ENCODE assay signal across 35 cellular contexts in genomic region chr3:114126461-114126860, GRCh38. TPM values are rescaled to one million over a fixed set of nuclear protein-coding genes. Genes with fewer than 3 reads are reported as not detected.
"Had no signal": no experiment of that assay in that cellular context is flagged by ENCODE, and none has a peak within 500 bp of the region (broad histone marks: within the 10 kb centered on the region; RNA-seq: fewer than 3 reads in every experiment).

No MANE protein-coding gene starts in this region.

- H3K4me3 ChIP-seq: ascending aorta, cardiac muscle cell, colonic mucosa had no signal

- H3K4me1 ChIP-seq: ascending aorta, colonic mucosa had no signal

- H3K4me3 Mint-ChIP-seq: activated CD4-positive, alpha-beta memory T cell treated with anti-CD3 and anti-CD28 coated beads, Interleukin-2, amount 10 ng/mL, durations not matched to agents 7 days and 5 days; activated CD8-positive, alpha-beta memory T cell treated with anti-CD3 and anti-CD28 coated beads, Interleukin-2, amount 10 ng/mL, durations not matched to agents 7 days and 5 days; activated naive CD4-positive, alpha-beta T cell treated with anti-CD3 and anti-CD28 coated beads, Interleukin-2, amount 50 U/mL, for 24 hours; activated naive CD8-positive, alpha-beta T cell treated with anti-CD3 and anti-CD28 coated beads, Interleukin-2, amount 10 ng/mL, durations not matched to agents 7 days and 5 days; central memory CD8-positive, alpha-beta T cell had no signal

- ATAC-seq: activated CD8-positive, alpha-beta memory T cell treated with anti-CD3 and anti-CD28 coated beads, Interleukin-2, amount 10 ng/mL, durations not matched to agents 7 days and 5 days had no signal

- DNase-seq: activated CD4-positive, alpha-beta memory T cell treated with anti-CD3 and anti-CD28 coated beads, Interleukin-2, amount 10 ng/mL, durations not matched to agents 7 days and 5 days; activated CD4-positive, alpha-beta T cell treated with anti-CD3 and anti-CD28 coated beads for 4 hours; activated CD4-positive, alpha-beta T cell treated with anti-CD3 and anti-CD28 coated beads, Interleukin-2, amount 50 U/mL, for 1 hour; activated CD8-positive, alpha-beta memory T cell treated with anti-CD3 and anti-CD28 coated beads for 24 hours; activated CD8-positive, alpha-beta memory T cell treated with anti-CD3 and anti-CD28 coated beads, Interleukin-2, amount 10 ng/mL, durations not matched to agents 7 days and 5 days; activated CD8-positive, alpha-beta memory T cell treated with anti-CD3 and anti-CD28 coated beads, Interleukin-2, amount 50 U/mL, for 48 hours; activated effector memory CD4-positive, alpha-beta T cell treated with anti-CD3 and anti-CD28 coated beads, Interleukin-2, amount 50 U/mL, for 16 hours; activated naive CD4-positive, alpha-beta T cell treated with Interleukin-2 at 50 U/mL for 16 hours; activated naive CD8-positive, alpha-beta T cell treated with anti-CD3 and anti-CD28 coated beads, Interleukin-2, amount 10 ng/mL, durations not matched to agents 7 days and 5 days; activated T-cell treated with anti-CD3 and anti-CD28 coated beads, Interleukin-2, amount 50 U/mL, for 48 hours; amygdala; colonic mucosa; NCI-H1092 treated with DMSO at 0.1 percent for 48 hours; NCI-H1417; NCI-H146; NCI-H187; NCI-H2081; NCI-H2171 treated with DMSO at 0.1 percent for 48 hours; NCI-H2227 treated with DMSO at 0.1 percent for 48 hours; NCI-H446; NCI-H510A treated with DMSO at 0.1 percent for 48 hours; NCI-H69; Right ventricle myocardium superior; SW 1271; T-helper 1 cell; T-helper 2 cell; T-helper 9 cell; WERI-Rb-1 had no signal

- H3K27me3 ChIP-seq: ascending aorta, cardiac muscle cell, colonic mucosa had no signal

- H3K27me3 Mint-ChIP-seq: activated CD4-positive, alpha-beta memory T cell treated with anti-CD3 and anti-CD28 coated beads, Interleukin-2, amount 10 ng/mL, durations not matched to agents 7 days and 5 days; activated naive CD4-positive, alpha-beta T cell treated with anti-CD3 and anti-CD28 coated beads, Interleukin-2, amount 50 U/mL, for 24 hours; activated naive CD8-positive, alpha-beta T cell treated with anti-CD3 and anti-CD28 coated beads, Interleukin-2, amount 10 ng/mL, durations not matched to agents 7 days and 5 days had no signal

- H3K9me3 ChIP-seq: ascending aorta, colonic mucosa had no signal

- H3K27ac ChIP-seq: ascending aorta, cardiac muscle cell, colonic mucosa, WERI-Rb-1 had no signal

- H3K27ac Mint-ChIP-seq: activated CD4-positive, alpha-beta memory T cell treated with anti-CD3 and anti-CD28 coated beads, Interleukin-2, amount 10 ng/mL, durations not matched to agents 7 days and 5 days; activated CD8-positive, alpha-beta memory T cell treated with anti-CD3 and anti-CD28 coated beads, Interleukin-2, amount 10 ng/mL, durations not matched to agents 7 days and 5 days; activated naive CD4-positive, alpha-beta T cell treated with anti-CD3 and anti-CD28 coated beads, Interleukin-2, amount 50 U/mL, for 24 hours; activated naive CD8-positive, alpha-beta T cell treated with anti-CD3 and anti-CD28 coated beads, Interleukin-2, amount 10 ng/mL, durations not matched to agents 7 days and 5 days had no signal

- H3K9me3 Mint-ChIP-seq: activated CD4-positive, alpha-beta memory T cell treated with anti-CD3 and anti-CD28 coated beads, Interleukin-2, amount 10 ng/mL, durations not matched to agents 7 days and 5 days; activated naive CD4-positive, alpha-beta T cell treated with anti-CD3 and anti-CD28 coated beads, Interleukin-2, amount 50 U/mL, for 24 hours; activated naive CD8-positive, alpha-beta T cell treated with anti-CD3 and anti-CD28 coated beads, Interleukin-2, amount 10 ng/mL, durations not matched to agents 7 days and 5 days; central memory CD8-positive, alpha-beta T cell had no signal

- H3K4me1 Mint-ChIP-seq: activated naive CD4-positive, alpha-beta T cell treated with anti-CD3 and anti-CD28 coated beads, Interleukin-2, amount 50 U/mL, for 24 hours; activated naive CD8-positive, alpha-beta T cell treated with anti-CD3 and anti-CD28 coated beads, Interleukin-2, amount 10 ng/mL, durations not matched to agents 7 days and 5 days; central memory CD8-positive, alpha-beta T cell had no signal

- H3K36me3 ChIP-seq: ascending aorta, cardiac muscle cell, colonic mucosa, WERI-Rb-1 had no signal

- H3K36me3 Mint-ChIP-seq: activated CD8-positive, alpha-beta memory T cell treated with anti-CD3 and anti-CD28 coated beads, Interleukin-2, amount 10 ng/mL, durations not matched to agents 7 days and 5 days; activated naive CD4-positive, alpha-beta T cell treated with anti-CD3 and anti-CD28 coated beads, Interleukin-2, amount 50 U/mL, for 24 hours; activated naive CD8-positive, alpha-beta T cell treated with anti-CD3 and anti-CD28 coated beads, Interleukin-2, amount 10 ng/mL, durations not matched to agents 7 days and 5 days had no signal

RNA-seq across cellular contexts. Expression of gene DRD3, which starts 52.4 kb away (rescaled TPM):
- total RNA-seq: activated CD4-positive, alpha-beta memory T cell treated with anti-CD3 and anti-CD28 coated beads, Interleukin-2, amount 10 ng/mL, durations not matched to agents 7 days and 5 days; activated CD8-positive, alpha-beta memory T cell treated with anti-CD3 and anti-CD28 coated beads, Interleukin-2, amount 10 ng/mL, durations not matched to agents 7 days and 5 days; ascending aorta; chondrocyte; colonic mucosa; M059J; Right ventricle myocardium superior had no signal
- polyA plus RNA-seq: adipose tissue, cardiac muscle cell had no signal
